9 cellular contexts compared by ENCODE assay signal in the genomic region with DNA sequence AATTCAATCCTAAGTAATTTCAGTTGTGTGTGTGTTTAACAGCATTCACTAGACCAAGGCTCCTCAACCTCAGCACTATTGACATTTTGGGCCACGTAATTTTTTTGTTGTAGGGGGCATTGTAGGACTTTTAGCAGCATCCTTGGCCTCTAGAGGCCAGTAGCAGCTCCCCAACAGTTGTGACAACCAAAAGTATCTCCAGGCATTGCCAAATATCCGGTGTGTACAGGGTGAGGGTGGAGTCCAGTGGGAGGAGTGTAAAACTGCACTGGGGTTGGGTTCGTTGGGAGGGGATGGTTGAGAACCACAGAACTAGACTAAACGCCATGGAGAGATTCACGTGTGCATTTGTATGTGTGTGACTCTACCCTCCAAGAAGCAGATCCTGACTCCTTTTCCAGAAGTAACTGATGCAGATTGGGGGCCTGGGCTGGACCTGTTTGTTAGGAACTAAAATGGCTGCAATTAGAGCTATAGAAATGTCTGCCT. TPM values are rescaled to one million over a fixed set of nuclear protein-coding genes. Genes with fewer than 3 reads are reported as not detected.
DNase-seq lines count a peak whose midpoint lies in the region; FAIRE-seq and TF ChIP-seq lines count a peak whose summit lies in the region.
"Had no signal": no experiment of that assay in that cellular context is flagged by ENCODE, and none has a peak within 500 bp of the region (broad histone marks: within the 10 kb centered on the region; RNA-seq: fewer than 3 reads in every experiment).

No MANE protein-coding gene starts in this region.

- peak; percentile 74 for TF ChIP-seq CTCF in fibroblast of villous mesenchyme (IDR thresholded peaks at IDR 0.05; ENCODE audit: insufficient read depth, low read depth, low read length)

- TF ChIP-seq POLR2A in H54 (IDR thresholded peaks at IDR 0.05; ENCODE audit: low read depth, low read length) = no peak

- H3K4me3 ChIP-seq in fibroblast of villous mesenchyme (ENCODE audit: low read depth, low read length) = no peak overlapping the region
- H3K4me3 ChIP-seq: tibial nerve had no signal

- DNase-seq in GM03348 (ENCODE audit: low spot score) = peak; percentile 65
- peak; percentile 93 for DNase-seq in H54 (ENCODE audit: insufficient read length, low spot score)
- peak; percentile 79 for DNase-seq in NCI-H226
- peak; percentile 30 to 52 for DNase-seq in activated CD4-positive, alpha-beta T cell treated with anti-CD3 and anti-CD28 coated beads, Interleukin-2, amount 50 U/mL, for 48 hours
- peak; percentile 84 for DNase-seq in fibroblast of villous mesenchyme (ENCODE audit: low read depth)
- DNase-seq in stimulated activated CD8-positive, alpha-beta memory T cell treated with anti-CD3 and anti-CD28 coated beads, Interleukin-12 subunit alpha, Interleukin-12 subunit beta, amount 100 ng/mL, for 4 hours (ENCODE audit: low read depth) = peak; percentile 6
- DNase-seq in NCI-H526 treated with DMSO at 0.1 percent for 48 hours (lab: John Stamatoyannopoulos, UW) = no peak
- DNase-seq in NCI-H2029 (lab: John Stamatoyannopoulos, UW) = no peak

- FAIRE-seq in H54 (lab: Jason Lieb, UNC) = peak; percentile 99

RNA-seq across cellular contexts. Expression of a gene that starts 5.9 kb away (rescaled TPM):
- 12.9 and 15.5 TPM in 2 replicates for total RNA-seq in fibroblast of villous mesenchyme

Comparison
In these comparisons a context has a peak if more than half of its experiments do, and no peak if none do; other contexts are left out.
1. DNase-seq: peak in GM03348 (single experiment), H54 (single experiment), NCI-H226 (single experiment), activated CD4-positive, alpha-beta T cell treated with anti-CD3 and anti-CD28 coated beads, Interleukin-2, amount 50 U/mL, for 48 hours (2 of 2), fibroblast of villous mesenchyme (single experiment) and stimulated activated CD8-positive, alpha-beta memory T cell treated with anti-CD3 and anti-CD28 coated beads, Interleukin-12 subunit alpha, Interleukin-12 subunit beta, amount 100 ng/mL, for 4 hours (single experiment); none in NCI-H526 treated with DMSO at 0.1 percent for 48 hours (single experiment) and NCI-H2029 (single experiment).